Comparison of ENCODE assay signal across 13 cellular contexts in the genomic region with DNA sequence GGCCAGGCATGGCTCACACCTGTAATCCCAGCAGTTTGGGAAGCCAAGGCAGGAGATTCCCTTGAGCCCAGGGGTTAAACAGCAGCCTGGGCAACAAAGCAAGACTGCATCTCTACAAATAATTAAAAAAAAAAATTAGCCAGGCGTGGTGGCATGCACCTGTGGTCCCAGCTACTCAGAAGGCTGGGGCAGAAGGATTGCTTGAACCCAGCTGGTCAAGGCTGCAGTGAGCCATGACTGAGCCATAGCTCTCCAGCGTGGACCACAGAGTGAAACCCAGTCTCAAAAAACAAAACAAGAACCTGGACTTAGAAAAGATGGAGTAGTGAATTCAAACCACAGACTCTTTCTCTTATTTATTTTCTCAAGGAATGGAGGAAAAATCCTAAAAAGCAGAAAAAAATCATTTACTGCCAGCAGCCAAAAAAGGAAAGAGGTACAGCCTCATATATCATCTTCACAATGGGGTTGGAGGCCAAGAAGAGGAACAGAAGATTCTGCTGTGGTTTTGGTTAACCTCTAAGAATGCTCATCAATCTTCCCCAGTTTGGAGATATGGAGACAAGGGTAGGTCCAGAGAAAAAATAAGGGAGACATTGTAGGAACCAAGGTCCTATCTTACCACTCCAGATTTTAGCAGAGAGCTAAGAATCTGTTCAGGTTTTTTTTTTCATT. TPM values are rescaled to one million over a fixed set of nuclear protein-coding genes. Genes with fewer than 3 reads are reported as not detected.
DNase-seq lines count a peak whose midpoint lies in the region; ATAC-seq, FAIRE-seq and TF ChIP-seq lines count a peak whose summit lies in the region.
"Had no signal": no experiment of that assay in that cellular context is flagged by ENCODE, and none has a peak within 500 bp of the region (broad histone marks: within the 10 kb centered on the region; RNA-seq: fewer than 3 reads in every experiment).

No MANE protein-coding gene starts in this region.

- no peaks in the 10 kb centered on the region for H4K20me1 ChIP-seq in PC-3 (ENCODE audit: low read length)

- peak; percentile 86 for FAIRE-seq in GM18507 (lab: Jason Lieb, UNC)

- POLR2A ChIA-PET in PC-3 (lab: Charles Lee; ENCODE audit: unreplicated experiment) = interaction anchor here (0.6 kb wide), 1 partner anchor 15 kb away, joined by 5 read pairs; no protein-coding TSS in a partner anchor

- no TSS peak for BruUV-seq in PC-3 (replicated peaks; lab: Mats Ljungman, UMichigan)

- H3K27ac ChIP-seq in PC-3 (ENCODE audit: low read length) = no peak overlapping the region
- H3K27ac ChIP-seq: epithelial cell of prostate, PC-9 had no signal

- intact Hi-C loops in PC-3 (cut with micrococcal nuclease) = no loop called here

- no peak overlapping the region for H3K9ac ChIP-seq in PC-3 (ENCODE audit: low read length)

- no peak overlapping the region for H3K4me3 ChIP-seq in PC-3 (ENCODE audit: low read length)
- H3K4me3 ChIP-seq: PC-9 had no signal

- H3K9me2 ChIP-seq in PC-3 (replicated peaks; ENCODE audit: low read length) = no peaks in the 10 kb centered on the region

- TF ChIP-seq CTCF in PC-3 (conservative IDR thresholded peaks at IDR 0.05; ENCODE audit: low read depth, low read length) = no peak

- no peak overlapping the region for H3K4me2 ChIP-seq in PC-3 (ENCODE audit: low read length)
- H3K4me2 ChIP-seq: PC-9 had no signal

- no peaks in the 10 kb centered on the region for H3K79me2 ChIP-seq in PC-3 (ENCODE audit: low read length)

- CTCF ChIA-PET in PC-3 (lab: Charles Lee) = no interaction called here

- no peaks in the 10 kb centered on the region for H3F3A ChIP-seq in PC-3 (ENCODE audit: low read length, unreplicated experiment)

- no peaks in the 10 kb centered on the region for H3K27me3 ChIP-seq in PC-3 (ENCODE audit: low read length)

- H3K9me3 ChIP-seq in PC-3 (ENCODE audit: low read length) = no peaks in the 10 kb centered on the region

- no peaks in the 10 kb centered on the region for H3K36me3 ChIP-seq in PC-3 (ENCODE audit: low read depth, low read length)

- ATAC-seq in GM21576 (IDR thresholded peaks at IDR 0.05; ENCODE audit: unreplicated experiment) (peak; percentile 72), HG03175 (IDR thresholded peaks at IDR 0.05; ENCODE audit: unreplicated experiment) (peak; percentile 73), PC-3 (no peak)

- DNase-seq in GM18507 (ENCODE audit: extremely low spot score, insufficient read length, low read depth) (no peak), SKM-1 (lab: John Stamatoyannopoulos, UW; ENCODE audit: unreplicated experiment) (peak; percentile 18), cortex of kidney (lab: John Stamatoyannopoulos, UW) (no peak), PC-3 (no peak), H4 (ENCODE audit: low spot score) (no peak), NCI-H2227 (lab: John Stamatoyannopoulos, UW; ENCODE audit: unreplicated experiment) (no peak)
- DNase-seq: activated CD4-positive, alpha-beta T cell treated with anti-CD3 and anti-CD28 coated beads, Interleukin-2, amount 10 ng/mL, durations not matched to agents 7 days and 5 days; anterior cingulate cortex; CD4-positive, alpha-beta T cell; PC-9 had no signal

- no peak overlapping the region for H2AFZ ChIP-seq in PC-3 (ENCODE audit: low read length)
- H2AFZ ChIP-seq: PC-9 had no signal

- no peaks in the 10 kb centered on the region for H3K4me1 ChIP-seq in PC-3 (ENCODE audit: insufficient read depth, low read length)

RNA-seq across cellular contexts. Expression of a gene that starts 40.0 kb away (rescaled TPM):
- 52.3 and 72.3 TPM in 2 replicates for total RNA-seq in PC-3 (2014; rRNA removed)
- total RNA-seq in H4 (2014; rRNA removed; shearing (Covaris generic)) = 28.7 and 34.7 TPM in 2 replicates
- total RNA-seq: CD4-positive, alpha-beta T cell had no signal
